27 cellular contexts compared by ENCODE assay signal in the genomic region with DNA sequence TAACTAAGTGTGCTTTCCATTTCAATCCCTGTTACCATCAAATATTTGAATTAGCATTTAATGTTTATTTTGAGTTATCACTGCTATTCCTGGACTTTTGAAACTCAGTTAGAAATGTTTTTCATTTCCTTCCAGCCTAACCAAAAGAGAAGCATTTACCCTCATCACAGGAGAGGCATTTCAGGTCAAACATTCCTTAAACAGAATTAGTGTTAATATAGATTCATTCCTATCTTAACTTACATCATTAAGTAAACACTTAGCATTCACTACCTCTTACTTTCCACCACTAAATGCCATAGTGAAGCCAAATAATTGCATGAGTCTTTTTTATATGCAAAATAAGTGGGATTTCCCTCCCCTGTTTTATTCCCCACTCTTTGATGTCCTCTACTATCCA.
"Had no signal": no experiment of that assay in that cellular context is flagged by ENCODE, and none has a peak within 500 bp of the region (broad histone marks: within the 10 kb centered on the region; RNA-seq: fewer than 3 reads in every experiment).

No MANE protein-coding gene starts in this region.

- H3K36me3 ChIP-seq: breast epithelium, MG63, Peyer's patch, SJSA1 had no signal

- H3K27me3 ChIP-seq: breast epithelium, MG63, Peyer's patch, SJSA1 had no signal

- H3K4me3 ChIP-seq: breast epithelium, MG63, Peyer's patch, SJSA1 had no signal

- DNase-seq: activated B cell treated with CpG ODN at 0.5 μM for 24 hours; activated CD4-positive, alpha-beta T cell treated with anti-CD3 and anti-CD28 coated beads for 1 hour; activated CD4-positive, alpha-beta T cell treated with anti-CD3 and anti-CD28 coated beads, Interleukin-2, amount 10 ng/mL, durations not matched to agents 24 days and 14 days; activated CD4-positive, alpha-beta T cell treated with anti-CD3 and anti-CD28 coated beads, Interleukin-2, amount 50 U/mL, for 48 hours; activated CD8-positive, alpha-beta memory T cell treated with anti-CD3 and anti-CD28 coated beads, Interleukin-2, amount 10 ng/mL, durations not matched to agents 7 days and 5 days; activated effector memory CD4-positive, alpha-beta T cell treated with Interleukin-2 at 50 U/mL for 16 hours; activated naive CD4-positive, alpha-beta T cell; activated T-cell treated with anti-CD3 and anti-CD28 coated beads, Interleukin-2, amount 50 U/mL, for 24 hours; aorta; central memory CD4-positive, alpha-beta T cell; MG63; NCI-H1105 treated with DMSO at 0.1 percent for 48 hours; NCI-H146; NCI-H187 treated with DMSO at 0.1 percent for 48 hours; NCI-H2171 treated with DMSO at 0.1 percent for 48 hours; NCI-H226; NCI-H510A; NCI-H526 treated with DMSO at 0.1 percent for 48 hours; NK-92 treated with Interleukin-12 subunit alpha and Interleukin-12 subunit beta, amount 100 ng/mL, for 24 hours; OCI-M1; Peyer's patch; SHP77; T-helper 17 cell; T-helper 9 cell had no signal

- H3K9me3 ChIP-seq: MG63, SJSA1 had no signal

- H3K4me1 ChIP-seq: breast epithelium, Peyer's patch, SJSA1 had no signal

- H3K27ac ChIP-seq: breast epithelium, Peyer's patch, RWPE1, SJSA1 had no signal
